Comparison of ENCODE assay signal across 1 cellular context in genomic region chr2:43230981-43231827, GRCh38.
A peak's percentile ranks its signal among the peaks of the same experiment; 100 is the strongest.
TF ChIP-seq lines count a peak whose summit lies in the region.

No MANE protein-coding gene starts in this region.

TF ChIP-seq in HepG2, 621 proteins besides CTCF, POLR2A, EP300 and RAD21 (continued from another document and continues in another):
- TF ChIP-seq ZNF646 (CRISPR knock-in tag; IDR thresholded peaks at IDR 0.05) (no peak), USF2 (IDR thresholded peaks at IDR 0.05; ENCODE audit: low read depth, low read length) (no peak), USF2 (CRISPR knock-in tag; IDR thresholded peaks at IDR 0.05; ENCODE audit: borderline replicate concordance) (no peak), ZNF512B (CRISPR knock-in tag; IDR thresholded peaks at IDR 0.05; ENCODE audit: borderline replicate concordance) (no peak), ZNF296 (CRISPR knock-in tag; conservative IDR thresholded peaks at IDR 0.05) (no peak), ZFP90 (CRISPR knock-in tag; IDR thresholded peaks at IDR 0.05; ENCODE audit: borderline replicate concordance) (no peak), HNF1B (CRISPR knock-in tag; IDR thresholded peaks at IDR 0.05) (peak; percentile 52; the same call in 1 of the 2 replicates), ZSCAN22 (CRISPR knock-in tag; IDR thresholded peaks at IDR 0.05) (no peak), ZNF446 (CRISPR knock-in tag; IDR thresholded peaks at IDR 0.05) (0 out of 2 replicates have a peak, but pooled peaks have one; percentile 32), EZH2 (conservative IDR thresholded peaks at IDR 0.05; ENCODE audit: low read depth, low read length) (no peak), RBFOX2 (IDR thresholded peaks at IDR 0.05; ENCODE audit: low read depth, low read length) (no peak), ARID5B (CRISPR knock-in tag; IDR thresholded peaks at IDR 0.05) (peak; percentile 77), MEF2D (CRISPR knock-in tag; IDR thresholded peaks at IDR 0.05) (0 out of 2 replicates have a peak, but pooled peaks have one; percentile 44), ZNF224 (CRISPR knock-in tag; IDR thresholded peaks at IDR 0.05) (no peak), ZNF276 (CRISPR knock-in tag; IDR thresholded peaks at IDR 0.05; ENCODE audit: low read depth) (no peak), ZNF275 (CRISPR knock-in tag; IDR thresholded peaks at IDR 0.05; ENCODE audit: borderline replicate concordance) (no peak), ZNF205 (CRISPR knock-in tag; IDR thresholded peaks at IDR 0.05) (no peak), RFXANK (CRISPR knock-in tag; IDR thresholded peaks at IDR 0.05) (no peak), RARA (CRISPR knock-in tag; IDR thresholded peaks at IDR 0.05) (peak; percentile 67), HNRNPK (IDR thresholded peaks at IDR 0.05; ENCODE audit: low read depth, low read length, poor library complexity, severe bottlenecking) (no peak), DRAP1 (CRISPR knock-in tag; IDR thresholded peaks at IDR 0.05) (no peak), ZNF264 (CRISPR knock-in tag; IDR thresholded peaks at IDR 0.05) (no peak), FOXK1 (CRISPR knock-in tag; IDR thresholded peaks at IDR 0.05; ENCODE audit: borderline replicate concordance, low read depth) (0 out of 2 replicates have a peak, but pooled peaks have one; percentile 50), PAXIP1 (CRISPR knock-in tag; conservative IDR thresholded peaks at IDR 0.05) (peak; percentile 59), PBX2 (CRISPR knock-in tag; IDR thresholded peaks at IDR 0.05) (no peak)
